10 cellular contexts compared by ENCODE assay signal in genomic region chr6:17280138-17280537, GRCh38. TPM values are rescaled to one million over a fixed set of nuclear protein-coding genes. Genes with fewer than 3 reads are reported as not detected.
DNase-seq lines count a peak whose midpoint lies in the region; ATAC-seq, FAIRE-seq and TF ChIP-seq lines count a peak whose summit lies in the region.
"Had no signal": no experiment of that assay in that cellular context is flagged by ENCODE, and none has a peak within 500 bp of the region (broad histone marks: within the 10 kb centered on the region; RNA-seq: fewer than 3 reads in every experiment).

No MANE protein-coding gene starts in this region.

- peak overlapping the region; percentile 53 for H3K4me3 Mint-ChIP-seq in mesothelial cell of epicardium
- no peak overlapping the region for H3K4me3 Mint-ChIP-seq in activated CD4-positive, alpha-beta T cell treated with anti-CD3 and anti-CD28 coated beads, Interleukin-2, amount 10 ng/mL, durations not matched to agents 24 days and 14 days
- H3K4me3 Mint-ChIP-seq: activated T-cell treated with anti-CD3 and anti-CD28 coated beads, Interleukin-2, amount 50 U/mL, for 24 hours had no signal

- H3K9me3 ChIP-seq in HCT116 (ENCODE audit: control insufficient read depth in 1 of 2, insufficient read depth in 1 of 2, low read depth in 1 of 2, low read length in 2 of 2) (no peaks in the 10 kb centered on the region), H1 (ENCODE audit: insufficient read depth in 2 of 2, low read depth in 1 of 2, low read length in 1 of 2) (no peaks in the 10 kb centered on the region), subcutaneous abdominal adipose tissue (ENCODE audit: control insufficient read depth in 5 of 5, low read length in 5 of 5) (no peaks in the 10 kb centered on the region)
- H3K9me3 ChIP-seq: right lobe of liver had no signal

- no peak overlapping the region for H2BK12ac ChIP-seq in H1 (ENCODE audit: low read depth, low read length)

- FAIRE-seq in H1 (lab: Jason Lieb, UNC) = no peak

- no peak for TF ChIP-seq EP300 in H1 (IDR thresholded peaks at IDR 0.05; ENCODE audit: borderline replicate concordance in 1 of 2, low read depth in 2 of 2, low read length in 2 of 2)

- H2BK20ac ChIP-seq in H1 (ENCODE audit: low read length) = no peak overlapping the region

- no peak for TF ChIP-seq POLR2A in HCT116 (IDR thresholded peaks at IDR 0.05; ENCODE audit: borderline replicate concordance, extremely low read depth, insufficient read depth, insufficient read length)
- no peak for TF ChIP-seq POLR2A in H1 (IDR thresholded peaks at IDR 0.05; ENCODE audit: control extremely low read depth in 1 of 2, low read depth in 2 of 2, low read length in 2 of 2)

- H4K8ac ChIP-seq in H1 (ENCODE audit: extremely low read depth, insufficient read depth, low read length) = no peak overlapping the region

- H3K23ac ChIP-seq in H1 (ENCODE audit: insufficient read length) = no peak overlapping the region

- H2BK5ac ChIP-seq in H1 (ENCODE audit: low read depth, low read length) = no peak overlapping the region

- no peaks in the 10 kb centered on the region for H3K79me1 ChIP-seq in H1 (ENCODE audit: low read depth, low read length)

- intact Hi-C loops in HCT116 (cut with micrococcal nuclease) = no loop called here
- intact Hi-C loops in activated CD4-positive, alpha-beta T cell treated with anti-CD3 and anti-CD28 coated beads, Interleukin-2, amount 10 ng/mL, durations not matched to agents 24 days and 14 days (cut with micrococcal nuclease) = no loop called here

- H3K9ac ChIP-seq in HCT116 (ENCODE audit: low read length) = no peak overlapping the region
- no peak overlapping the region for H3K9ac ChIP-seq in H1 (replicated peaks in 1 of 4; ENCODE audit: extremely low read depth in 1 of 4, low read depth in 3 of 4, low read length in 3 of 4)
- H3K9ac ChIP-seq in subcutaneous abdominal adipose tissue (ENCODE audit: low read length in 5 of 5) = peak overlapping the region in 3 of 5 donors; percentile 33 to 64 (median 55)

- peaks cover 8% of the 10 kb centered on the region; the same call in 1 of the 2 replicates for H3K23me2 ChIP-seq in H1 (ENCODE audit: low read depth, low read length)

- H3K4me1 ChIP-seq in HCT116 (ENCODE audit: control insufficient read depth in 1 of 2, insufficient read depth in 2 of 2, low read length in 2 of 2) (peaks cover 13 to 48% of the 10 kb centered on the region in 2 experiments), H1 (replicated peaks in 1 of 4; ENCODE audit: control insufficient read depth in 3 of 4, insufficient read depth in 4 of 4, low read length in 3 of 4) (peaks cover 0 to 4% (median under 1%) of the 10 kb centered on the region in 4 experiments; a peak in 4 of 7 replicates), subcutaneous abdominal adipose tissue (ENCODE audit: control insufficient read depth in 5 of 5, insufficient read depth in 5 of 5, low read length in 5 of 5) (peaks cover 0 to 24% (median 14%) of the 10 kb centered on the region in 5 donors)
- H3K4me1 ChIP-seq: right lobe of liver had no signal

- H3K4me2 ChIP-seq in HCT116 (ENCODE audit: low read length) (no peak overlapping the region), H1 (ENCODE audit: insufficient read depth in 1 of 2, low read depth in 2 of 2, low read length in 2 of 2) (peak overlapping the region; percentile 76 to 88)

- H3K36me3 Mint-ChIP-seq in mesothelial cell of epicardium = no peaks in the 10 kb centered on the region
- no peaks in the 10 kb centered on the region for H3K36me3 Mint-ChIP-seq in activated CD4-positive, alpha-beta T cell treated with anti-CD3 and anti-CD28 coated beads, Interleukin-2, amount 10 ng/mL, durations not matched to agents 24 days and 14 days (ENCODE audit: low read depth)

- no peak overlapping the region for H2BK15ac ChIP-seq in H1 (ENCODE audit: low read length)

- BruUV-seq in HCT116 (replicated peaks; lab: Mats Ljungman, UMichigan) = no TSS peak

- no peaks in the 10 kb centered on the region for H3K9me3 Mint-ChIP-seq in mesothelial cell of epicardium
- H3K9me3 Mint-ChIP-seq in activated CD4-positive, alpha-beta T cell treated with anti-CD3 and anti-CD28 coated beads, Interleukin-2, amount 10 ng/mL, durations not matched to agents 24 days and 14 days = no peaks in the 10 kb centered on the region
- H3K9me3 Mint-ChIP-seq: activated T-cell treated with anti-CD3 and anti-CD28 coated beads, Interleukin-2, amount 50 U/mL, for 24 hours had no signal

- H3K27ac Mint-ChIP-seq in mesothelial cell of epicardium = no peak overlapping the region
- no peak overlapping the region for H3K27ac Mint-ChIP-seq in activated CD4-positive, alpha-beta T cell treated with anti-CD3 and anti-CD28 coated beads, Interleukin-2, amount 10 ng/mL, durations not matched to agents 24 days and 14 days
- H3K27ac Mint-ChIP-seq: activated T-cell treated with anti-CD3 and anti-CD28 coated beads, Interleukin-2, amount 50 U/mL, for 24 hours had no signal

- no peak overlapping the region for H2BK120ac ChIP-seq in H1 (replicated peaks; ENCODE audit: low read depth, low read length)

- TF ChIP-seq RAD21 in HCT116 (IDR thresholded peaks at IDR 0.05; ENCODE audit: low read depth) (no peak), H1 (IDR thresholded peaks at IDR 0.05 in 1 of 2, conservative IDR thresholded peaks at IDR 0.05 in 1 of 2; ENCODE audit: low read depth in 2 of 2, low read length in 2 of 2) (no peak)

- H3K27ac ChIP-seq in HCT116 (ENCODE audit: low read depth, low read length) = no peak overlapping the region
- H3K27ac ChIP-seq in H1 (ENCODE audit: low read depth, low read length) = no peak overlapping the region
- H3K27ac ChIP-seq in subcutaneous abdominal adipose tissue (ENCODE audit: low read depth, low read length) = no peak overlapping the region
- H3K27ac ChIP-seq: right lobe of liver had no signal

- H4K20me1 ChIP-seq in HCT116 (ENCODE audit: insufficient read depth) (no peaks in the 10 kb centered on the region), H1 (replicated peaks in 1 of 2; ENCODE audit: control insufficient read depth in 1 of 2, insufficient read depth in 2 of 2, low read length in 2 of 2) (peaks cover 0 to 4% of the 10 kb centered on the region in 2 experiments)

- WGBS in H1 (ENCODE audit: extremely low coverage in 1 of 2, insufficient coverage in 1 of 2, insufficient read length in 1 of 2, insufficient replicate concordance in 2 of 2, low coverage in 1 of 2, low lambda C conversion rate in 2 of 2, missing lambda C conversion rate in 1 of 2), 2 experiments = 12% methylated on average over 11 of the region's 11 CpGs; no CpG with 5 or more reads in 1 of the 2 experiments

- no peak overlapping the region for H2AK5ac ChIP-seq in H1 (ENCODE audit: low read depth, low read length)

- no peak overlapping the region for H3K14ac ChIP-seq in H1 (ENCODE audit: insufficient read length)

- H3K4me3 ChIP-seq in HCT116 (replicated peaks in 1 of 2; ENCODE audit: low read depth in 1 of 2, low read length in 2 of 2) (no peak overlapping the region), H1 (ENCODE audit: extremely low read depth in 1 of 4, insufficient read depth in 2 of 4, low read depth in 3 of 4, low read length in 4 of 4) (peak overlapping the region; percentile 40 to 80 (median 64)), subcutaneous abdominal adipose tissue (ENCODE audit: low read depth in 1 of 5, low read length in 5 of 5) (peak overlapping the region in 4 of 5 donors; percentile 71 to 89 (median 78))

- H3K36me3 ChIP-seq in HCT116 (ENCODE audit: control insufficient read depth in 1 of 2, insufficient read depth in 2 of 2, low read length in 2 of 2) = no peaks in the 10 kb centered on the region
- no peaks in the 10 kb centered on the region for H3K36me3 ChIP-seq in H1 (ENCODE audit: control insufficient read depth in 2 of 4, insufficient read depth in 4 of 4, low read length in 3 of 4)
- H3K36me3 ChIP-seq in subcutaneous abdominal adipose tissue (ENCODE audit: control insufficient read depth in 5 of 5, insufficient read depth in 5 of 5, low read length in 5 of 5) = no peaks in the 10 kb centered on the region
- H3K36me3 ChIP-seq: right lobe of liver had no signal

- no peaks in the 10 kb centered on the region for H3K9me2 ChIP-seq in HCT116 (ENCODE audit: insufficient read depth)

- no peak overlapping the region for H4K5ac ChIP-seq in H1 (ENCODE audit: insufficient read length, low read depth, low read length)

- RAD21 ChIA-PET in HCT116 (lab: Charles Lee; ENCODE audit: low non-redundant PET in 1 of 2, low total read pairs in 2 of 2, uncharacterized antibody in 2 of 2, unreplicated experiment in 2 of 2) = no interaction called here

- no peaks in the 10 kb centered on the region for H3K79me2 ChIP-seq in HCT116 (ENCODE audit: insufficient read depth, low read length)
- no peaks in the 10 kb centered on the region for H3K79me2 ChIP-seq in H1 (ENCODE audit: control insufficient read depth in 1 of 2, insufficient read depth in 2 of 2, low read length in 2 of 2)

- no peak overlapping the region for H4K91ac ChIP-seq in H1 (replicated peaks; ENCODE audit: insufficient read length, low read length)

- H3K27me3 ChIP-seq in HCT116 (ENCODE audit: insufficient read depth, low read length) (no peaks in the 10 kb centered on the region), H1 (replicated peaks in 1 of 4; ENCODE audit: control insufficient read depth in 3 of 4, extremely low read depth in 1 of 4, insufficient read depth in 3 of 4, low read length in 3 of 4) (peaks cover 25 to 48% (median 42%) of the 10 kb centered on the region in 4 experiments), subcutaneous abdominal adipose tissue (ENCODE audit: control insufficient read depth in 5 of 5, insufficient read depth in 4 of 5, low read length in 5 of 5) (no peaks in the 10 kb centered on the region)
- H3K27me3 ChIP-seq: right lobe of liver had no signal

- DNase-seq in HCT116 (ENCODE audit: low read depth, low spot score) = no peak
- no peak for DNase-seq in H1 (ENCODE audit: low read depth in 1 of 2, low spot score in 2 of 2)
- DNase-seq in mesothelial cell of epicardium (ENCODE audit: low spot score in 2 of 2, unreplicated experiment in 2 of 2) = no peak
- no peak for DNase-seq in NCI-H1417 treated with DMSO at 0.1 percent for 48 hours (lab: John Stamatoyannopoulos, UW)
- no peak for DNase-seq in AG20443 (ENCODE audit: low spot score)
- DNase-seq in activated CD4-positive, CD25-positive, alpha-beta regulatory T cell treated with anti-CD3 and anti-CD28 coated beads, Interleukin-2, amount 50 U/mL, for 72 hours = no peak
- no peak for DNase-seq in activated CD4-positive, alpha-beta T cell treated with anti-CD3 and anti-CD28 coated beads, Interleukin-2, amount 10 ng/mL, durations not matched to agents 24 days and 14 days

- H3K18ac ChIP-seq in H1 (ENCODE audit: extremely low read depth, low read length) = no peak overlapping the region

- TF ChIP-seq CTCF in HCT116 (IDR thresholded peaks at IDR 0.05 in 2 of 3, conservative IDR thresholded peaks at IDR 0.05 in 1 of 3; ENCODE audit: borderline replicate concordance in 1 of 3, insufficient read depth in 1 of 3, low read depth in 2 of 3, low read length in 2 of 3) (no peak), H1 (IDR thresholded peaks at IDR 0.05; ENCODE audit: control extremely low read depth in 1 of 3, insufficient read depth in 1 of 3, low read depth in 1 of 3, low read length in 3 of 3) (no peak), mesothelial cell of epicardium (IDR thresholded peaks at IDR 0.05; ENCODE audit: unreplicated experiment) (no peak)

- ATAC-seq in HCT116 = no peak

- peaks cover 71% of the 10 kb centered on the region for H3K27me3 Mint-ChIP-seq in mesothelial cell of epicardium (ENCODE audit: low read depth)
- peaks cover 67% of the 10 kb centered on the region for H3K27me3 Mint-ChIP-seq in activated CD4-positive, alpha-beta T cell treated with anti-CD3 and anti-CD28 coated beads, Interleukin-2, amount 10 ng/mL, durations not matched to agents 24 days and 14 days

- peaks cover 18% of the 10 kb centered on the region for H3K4me1 Mint-ChIP-seq in mesothelial cell of epicardium
- H3K4me1 Mint-ChIP-seq in activated CD4-positive, alpha-beta T cell treated with anti-CD3 and anti-CD28 coated beads, Interleukin-2, amount 10 ng/mL, durations not matched to agents 24 days and 14 days = peaks cover 8% of the 10 kb centered on the region

- no peak overlapping the region for H3K56ac ChIP-seq in H1 (replicated peaks; ENCODE audit: insufficient read length, low read depth, low read length)

- POLR2A ChIA-PET in HCT116 (lab: Charles Lee) (no interaction called here), H1 (lab: Charles Lee; ENCODE audit: partially characterized antibody) (interaction anchor here (0.9 to 1.5 kb wide), 2 partner anchors 9 to 114 kb away, joined by 6 read pairs; partner anchors contain the start of gene CAP2)

- H2AFZ ChIP-seq in HCT116 (ENCODE audit: low read depth, low read length, poor library complexity, severe bottlenecking) (peak overlapping the region; percentile 89), H1 (ENCODE audit: low read length) (no peak overlapping the region; the same call in 1 of the 2 replicates)

- H3K4ac ChIP-seq in H1 (replicated peaks; ENCODE audit: insufficient read length, low read depth, low read length) = no peak overlapping the region

- CTCF ChIA-PET in HCT116 (lab: Charles Lee) (interaction anchor here (0.6 kb wide), 1 partner anchor 525 kb away, joined by 3 read pairs; no protein-coding TSS in a partner anchor), H1 (lab: Charles Lee; ENCODE audit: partially characterized antibody) (interaction anchor here (0.6 to 1.4 kb wide), 9 partner anchors 24 to 225 kb away, joined by 3 to 6 read pairs (median 3); no protein-coding TSS in a partner anchor)

RNA-seq across cellular contexts. Expression of gene RBM24, which starts 1.0 kb away (rescaled TPM):
- total RNA-seq in HCT116 (2021; ENCODE audit: unreplicated experiment) = 3.3 TPM
- 1.5 and 3.0 TPM in 2 replicates for polyA plus RNA-seq in HCT116 (2012)
- total RNA-seq in H1 (2021; fragmentation: NEBNext Ultra II Directional; extraction: Animal tissue kit (Norgen Biotek cat#: 25700)) = 0.38 and 0.52 TPM in 2 replicates
- polyA plus RNA-seq in H1 (2011; rRNA removed) = 2.6 and 3.2 TPM in 2 replicates
- 1.3 TPM for polyA plus RNA-seq in H1 (2011; cell fraction: cytosol; rRNA removed)
- polyA plus RNA-seq in H1 (2011; cell fraction: nucleus; rRNA removed) = 3.1 TPM
- polyA plus RNA-seq in H1 (2012, experiment 1 of 2) = 0.62 to 1.4 TPM (median 1.1 TPM) in 4 replicates
- polyA plus RNA-seq in H1 (2012, experiment 2 of 2) = 0.43 TPM
- 0.22 TPM for polyA plus RNA-seq in H1 (2013, experiment 1 of 2)
- 0.17 TPM for polyA plus RNA-seq in H1 (2013, experiment 2 of 2)
- 1.9 and 2.8 TPM in 2 replicates for polyA minus RNA-seq in H1 (2011; rRNA and poly(A)+ RNA removed)
- polyA minus RNA-seq in H1 (2011; cell fraction: cytosol; rRNA and poly(A)+ RNA removed) = not detected
- 0.70 TPM for polyA minus RNA-seq in H1 (2011; cell fraction: nucleus; rRNA and poly(A)+ RNA removed)
- total RNA-seq in mesothelial cell of epicardium = 0.43 to 0.86 TPM (median 0.45 TPM) in 3 replicates
- total RNA-seq in activated CD4-positive, alpha-beta T cell treated with anti-CD3 and anti-CD28 coated beads, Interleukin-2, amount 10 ng/mL, durations not matched to agents 24 days and 14 days = not detected in 2 replicates

Comparison
In these comparisons a context has a peak if more than half of its experiments do, and no peak if none do; other contexts are left out.
1. H3K4me3 ChIP-seq: peak in H1 (4 of 4) and subcutaneous abdominal adipose tissue (4 of 5); none in HCT116 (0 of 2).
2. H3K9ac ChIP-seq: peak in subcutaneous abdominal adipose tissue (3 of 5); none in HCT116 (single experiment) and H1 (0 of 4).
3. Of the 16 proteins assayed by ChIP-seq in both H1 and HCT116: peak only in H1: EZH2; only in HCT116: none; in both: none; in neither: 15.